In genomic region chr11:58992489-58992888, GRCh38 we compare ENCODE assay signal across 19 cellular contexts. TPM values are rescaled to one million over a fixed set of nuclear protein-coding genes. Genes with fewer than 3 reads are reported as not detected.
"Had no signal": no experiment of that assay in that cellular context is flagged by ENCODE, and none has a peak within 500 bp of the region (broad histone marks: within the 10 kb centered on the region; RNA-seq: fewer than 3 reads in every experiment).

No MANE protein-coding gene starts in this region.

- H3K27ac ChIP-seq: foreskin keratinocyte, left ventricle myocardium inferior, lower lobe of right lung, sigmoid colon, skin epidermis had no signal

- H3K4me3 ChIP-seq: left ventricle myocardium inferior, lower lobe of right lung, sigmoid colon, skin epidermis had no signal

- ATAC-seq: foreskin keratinocyte, left cardiac atrium, lower lobe of right lung, natural killer cell had no signal

- H3K36me3 ChIP-seq: left ventricle myocardium inferior, lower lobe of right lung, sigmoid colon had no signal

- H3K9me3 ChIP-seq: lower lobe of right lung, sigmoid colon had no signal

- H3K27me3 ChIP-seq: sigmoid colon had no signal

- H3K4me1 ChIP-seq: foreskin keratinocyte, left ventricle myocardium inferior, lower lobe of right lung, sigmoid colon had no signal

- DNase-seq: dermis blood vessel endothelial cell; erythroblast; foreskin keratinocyte; kidney; left cardiac atrium; left ventricle myocardium inferior; lower lobe of right lung; natural killer cell; posterior cingulate gyrus; sigmoid colon; stimulated activated CD4-positive, alpha-beta T cell treated with anti-CD3 and anti-CD28 coated beads, Interleukin-2, amount 100 ng/mL, for 24 hours; stimulated activated CD4-positive, alpha-beta T cell treated with anti-CD3 and anti-CD28 coated beads, Interleukin-4, amount 100 ng/mL, for 4 hours; stimulated activated naive CD4-positive, alpha-beta T cell treated with Interleukin-2 at 50 U/mL for 16 hours; trophoblast cell had no signal

- FAIRE-seq: endothelial cell of umbilical vein, kidney had no signal

RNA-seq across cellular contexts. Expression of gene GLYATL1, which starts 53.2 kb away (rescaled TPM):
- total RNA-seq: endothelial cell of umbilical vein, left cardiac atrium, left ventricle myocardium inferior, lower lobe of right lung, myocyte, natural killer cell, osteocyte, pulmonary artery endothelial cell, sigmoid colon had no signal
- polyA plus RNA-seq: endothelial cell of umbilical vein had no signal
